In the genomic region with DNA sequence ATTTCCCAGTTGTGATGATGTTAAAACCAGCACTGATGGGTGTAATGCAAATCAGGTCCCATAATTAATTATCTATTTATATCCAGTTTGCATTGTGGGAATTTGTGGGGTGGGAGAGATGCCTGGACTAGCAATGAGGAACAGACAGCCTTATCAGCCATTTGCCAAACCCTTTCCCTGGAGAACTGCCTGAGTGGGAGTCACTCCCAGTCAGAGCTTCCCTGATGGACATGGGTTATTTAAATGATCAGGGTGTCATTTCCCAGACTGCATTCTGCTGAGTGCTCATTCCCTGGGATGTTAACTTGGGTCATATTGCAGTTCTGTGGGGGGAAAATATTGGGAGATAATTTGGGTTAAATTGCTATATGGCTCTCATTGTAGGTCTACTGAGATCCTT, we compare ENCODE assay signal across 6 cellular contexts.
"Had no signal": no experiment of that assay in that cellular context is flagged by ENCODE, and none has a peak within 500 bp of the region (broad histone marks: within the 10 kb centered on the region; RNA-seq: fewer than 3 reads in every experiment).

No MANE protein-coding gene starts in this region.

- H3K4me3 ChIP-seq: GM23338 had no signal

- FAIRE-seq: H1, H54, HepG2 had no signal

- DNase-seq: H9, HCEC 1CT had no signal
